In the genomic region with DNA sequence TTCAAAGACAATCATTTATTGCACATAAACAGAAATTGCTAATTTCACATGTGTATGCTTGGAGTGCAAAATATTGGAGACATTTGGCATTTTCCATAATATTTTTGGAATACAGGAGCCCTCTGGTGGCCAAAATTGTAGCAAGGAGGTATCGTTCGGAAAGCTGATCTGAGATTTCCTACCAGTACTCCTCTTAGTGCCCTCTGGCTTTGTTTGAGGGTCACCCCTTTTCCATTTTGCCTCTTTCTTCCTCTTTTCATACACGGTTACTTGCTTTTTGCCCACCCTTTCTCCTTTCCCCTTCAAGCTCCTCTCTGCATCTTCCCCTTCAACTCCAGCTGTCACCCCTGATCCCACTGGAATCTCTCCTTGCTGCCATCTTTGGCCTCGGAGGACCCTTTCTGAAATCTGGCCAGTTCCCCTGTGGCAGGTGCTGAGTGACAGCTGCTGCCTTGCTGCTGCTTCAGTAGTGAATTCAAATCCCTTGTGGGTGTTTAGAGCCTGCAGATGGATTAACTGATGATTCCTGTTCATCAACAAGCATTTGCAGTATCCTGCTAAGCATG, we compare ENCODE assay signal across 8 cellular contexts.
DNase-seq lines count a peak whose midpoint lies in the region; ATAC-seq and TF ChIP-seq lines count a peak whose summit lies in the region.

No MANE protein-coding gene starts in this region.

- no peak for DNase-seq in AG09309 (ENCODE audit: low read depth)
- peak; percentile 92 to 95 for DNase-seq in SJCRH30
- DNase-seq in renal cortical epithelial cell (ENCODE audit: low read depth): peak; percentile 33
- DNase-seq in SKM-1 (lab: John Stamatoyannopoulos, UW; ENCODE audit: unreplicated experiment): no peak
- DNase-seq in NCI-H774 (lab: John Stamatoyannopoulos, UW): no peak

- TF ChIP-seq CTCF in AG09309 (IDR thresholded peaks at IDR 0.05; ENCODE audit: control insufficient read depth, insufficient read depth, low read depth, low read length, missing control alignments) (peak; percentile 70), GM12874 (IDR thresholded peaks at IDR 0.05; ENCODE audit: insufficient read depth, low read depth, low read length) (0 out of 2 replicates have a peak, but pooled peaks have one; percentile 17), gastroesophageal sphincter (IDR thresholded peaks at IDR 0.05) (peak; percentile 72 to 81 (median 75))

- H3K27me3 ChIP-seq in SJCRH30 (no peaks in the 10 kb centered on the region), gastroesophageal sphincter (peaks cover 3% of the 10 kb centered on the region)

- H3K36me3 ChIP-seq in SJCRH30 (no peaks in the 10 kb centered on the region), gastroesophageal sphincter (no peaks in the 10 kb centered on the region)

- no peak for TF ChIP-seq EP300 in gastroesophageal sphincter (IDR thresholded peaks at IDR 0.05)

- H3K4me1 ChIP-seq in SJCRH30 (peaks cover 82% of the 10 kb centered on the region), gastroesophageal sphincter (no peaks in the 10 kb centered on the region)

- no peak for TF ChIP-seq POLR2A in gastroesophageal sphincter (IDR thresholded peaks at IDR 0.05)

- peak overlapping the region; percentile 58 for H3K27ac ChIP-seq in SJCRH30
- H3K27ac ChIP-seq in gastroesophageal sphincter: no peak overlapping the region

- ATAC-seq in gastroesophageal sphincter (no peak), GM21529 (IDR thresholded peaks at IDR 0.05; ENCODE audit: unreplicated experiment) (no peak)

- 16 to 27% methylated on average over 4 of the region's 4 CpGs for WGBS in gastroesophageal sphincter (ENCODE audit: low coverage in 1 of 2), 2 donors

- H3K4me3 ChIP-seq in AG09309 (ENCODE audit: control insufficient read depth, low read depth, low read length): no peak overlapping the region
- no peak overlapping the region for H3K4me3 ChIP-seq in SJCRH30
- H3K4me3 ChIP-seq in gastroesophageal sphincter: no peak overlapping the region

- H3K9me3 ChIP-seq in SJCRH30 (replicated peaks) (no peaks in the 10 kb centered on the region), gastroesophageal sphincter (no peaks in the 10 kb centered on the region)

Comparison
In these comparisons a context has a peak if more than half of its experiments do, and no peak if none do; other contexts are left out.
1. DNase-seq: peak in SJCRH30 (2 of 2) and renal cortical epithelial cell (single experiment); none in AG09309 (single experiment), SKM-1 (single experiment) and NCI-H774 (single experiment).
2. CTCF ChIP-seq: peak in every context shown above with its lines; median percentile 75 in gastroesophageal sphincter; 70 in AG09309; 17 in GM12874.